ENCODE assay signal across 27 cellular contexts in genomic region chr4:94276204-94276603, GRCh38.
"Had no signal": no experiment of that assay in that cellular context is flagged by ENCODE, and none has a peak within 500 bp of the region (broad histone marks: within the 10 kb centered on the region; RNA-seq: fewer than 3 reads in every experiment).

No MANE protein-coding gene starts in this region.

- H3K4me3 ChIP-seq: coronary artery, dorsolateral prefrontal cortex, esophagus squamous epithelium, gastrocnemius medialis, heart right ventricle, left lung, lower lobe of right lung, mucosa of descending colon had no signal

- H3K27ac ChIP-seq: coronary artery, dorsolateral prefrontal cortex, epithelial cell of prostate, esophagus squamous epithelium, gastrocnemius medialis, heart right ventricle, left lung, lower lobe of right lung had no signal

- DNase-seq: dermis blood vessel endothelial cell; dorsolateral prefrontal cortex; effector CD4-positive, alpha-beta T cell; effector memory CD8-positive, alpha-beta T cell; endodermal cell; erythroblast; esophagus squamous epithelium; foreskin fibroblast; foreskin melanocyte; gastrocnemius medialis; glutamatergic neuron; head of caudate nucleus; heart right ventricle; hippocampal formation; left cardiac atrium; left lung; left ventricle myocardium superior; lower lobe of right lung; mesenchymal stem cell; mucosa of descending colon; naive B cell had no signal

- H3K4me1 ChIP-seq: esophagus squamous epithelium, gastrocnemius medialis, heart right ventricle, left lung, lower lobe of right lung had no signal

- ATAC-seq: effector memory CD8-positive, alpha-beta T cell; esophagus mucosa; gastrocnemius medialis; heart right ventricle; left cardiac atrium; left lung; left ventricle myocardium superior; lower lobe of right lung; mucosa of descending colon had no signal

- H3K9me3 ChIP-seq: esophagus squamous epithelium, gastrocnemius medialis, heart right ventricle, left lung, lower lobe of right lung, mucosa of descending colon had no signal

- FAIRE-seq: endometrium, islet of Langerhans, keratinocyte had no signal

- H3K27me3 ChIP-seq: dorsolateral prefrontal cortex, esophagus squamous epithelium, gastrocnemius medialis, heart right ventricle, left lung had no signal
